1 cellular context compared by ENCODE assay signal in genomic region chr14:21101802-21102413, GRCh38.
TF ChIP-seq lines count a peak whose summit lies in the region.

No MANE protein-coding gene starts in this region.

TF ChIP-seq in H1, 55 proteins besides CTCF, POLR2A, EP300 and RAD21:
- TF ChIP-seq NANOG (IDR thresholded peaks at IDR 0.05; ENCODE audit: insufficient read depth, low read depth, low read length, poor library complexity, severe bottlenecking): no peak
- TF ChIP-seq USF2 (IDR thresholded peaks at IDR 0.05; ENCODE audit: low read length): no peak
- TF ChIP-seq CTBP2 (IDR thresholded peaks at IDR 0.05; ENCODE audit: borderline replicate concordance, insufficient read depth, insufficient read length, low read length): no peak
- TF ChIP-seq ATF2 (IDR thresholded peaks at IDR 0.05; ENCODE audit: low read length): no peak
- no peak for TF ChIP-seq CBX8 (IDR thresholded peaks at IDR 0.05; ENCODE audit: borderline replicate concordance, low read depth, low read length)
- no peak for TF ChIP-seq BRCA1 (IDR thresholded peaks at IDR 0.05; ENCODE audit: low read depth, low read length)
- no peak for TF ChIP-seq CHD7 (IDR thresholded peaks at IDR 0.05; ENCODE audit: insufficient replicate concordance, low read length)
- no peak for TF ChIP-seq SP4 (IDR thresholded peaks at IDR 0.05; ENCODE audit: low read length)
- no peak for TF ChIP-seq GTF2F1 (IDR thresholded peaks at IDR 0.05; ENCODE audit: borderline replicate concordance, low read depth, low read length)
- no peak for TF ChIP-seq MAX (IDR thresholded peaks at IDR 0.05)
- TF ChIP-seq HDAC2 (IDR thresholded peaks at IDR 0.05; ENCODE audit: borderline replicate concordance in 1 of 2, low read depth in 2 of 2, low read length in 2 of 2): no peak
- no peak for TF ChIP-seq TBP (IDR thresholded peaks at IDR 0.05; ENCODE audit: low read depth, low read length)
